Comparison of ENCODE assay signal across 1 cellular context in genomic region chr13:109256866-109257760, GRCh38.
A peak's percentile ranks its signal among the peaks of the same experiment; 100 is the strongest.
TF ChIP-seq lines count a peak whose summit lies in the region.

No MANE protein-coding gene starts in this region.

TF ChIP-seq in A549, 52 proteins besides CTCF, POLR2A, EP300 and RAD21 (continued from another document):
- TF ChIP-seq SMC3 (IDR thresholded peaks at IDR 0.05) (peak; percentile 36; the same call in 1 of the 3 replicates), EHMT2 (IDR thresholded peaks at IDR 0.05; ENCODE audit: low read depth) (no peak), ZSCAN20 (CRISPR knock-in tag; IDR thresholded peaks at IDR 0.05) (no peak), ELK1 (IDR thresholded peaks at IDR 0.05; ENCODE audit: low read depth, low read length) (no peak), BCL3 (IDR thresholded peaks at IDR 0.05) (peak; percentile 90; the same call in 1 of the 3 replicates), GATA3 (IDR thresholded peaks at IDR 0.05; ENCODE audit: borderline replicate concordance) (peak; percentile 94), RCOR1 (IDR thresholded peaks at IDR 0.05; ENCODE audit: low read depth, low read length) (no peak), MAFK (IDR thresholded peaks at IDR 0.05; ENCODE audit: partially characterized antibody) (no peak), NPAS2 (CRISPR knock-in tag; IDR thresholded peaks at IDR 0.05; ENCODE audit: borderline replicate concordance) (peak; percentile 52; the same call in 1 of the 2 replicates), MAX (IDR thresholded peaks at IDR 0.05) (peak; percentile 81; the same call in 1 of the 2 replicates), HEYL (CRISPR knock-in tag; IDR thresholded peaks at IDR 0.05) (no peak), RFX5 (IDR thresholded peaks at IDR 0.05) (no peak), RARB (CRISPR knock-in tag; IDR thresholded peaks at IDR 0.05) (no peak), JUN (IDR thresholded peaks at IDR 0.05) (peak; percentile 89 to 94; a peak in 4 of 5 replicates), BHLHE40 (IDR thresholded peaks at IDR 0.05; ENCODE audit: low read depth, low read length) (peak; percentile 55; the same call in 1 of the 2 replicates), HOXB5 (CRISPR knock-in tag; IDR thresholded peaks at IDR 0.05) (peak; percentile 58; the same call in 1 of the 2 replicates), ZFP36 (IDR thresholded peaks at IDR 0.05; ENCODE audit: borderline replicate concordance, partially characterized antibody) (no peak), ATOH8 (CRISPR knock-in tag; IDR thresholded peaks at IDR 0.05; ENCODE audit: low read depth) (no peak), FOSL2 (IDR thresholded peaks at IDR 0.05) (peak; percentile 71), FOSL2 (CRISPR knock-in tag; IDR thresholded peaks at IDR 0.05) (peak; percentile 92), HES2 (IDR thresholded peaks at IDR 0.05) (peak; percentile 84), USF2 (IDR thresholded peaks at IDR 0.05) (peak; percentile 80), HOXB13 (CRISPR knock-in tag; IDR thresholded peaks at IDR 0.05; ENCODE audit: low read depth) (no peak), KDM5A (IDR thresholded peaks at IDR 0.05) (no peak), PBX3 (IDR thresholded peaks at IDR 0.05) (0 out of 2 replicates have a peak, but pooled peaks have one; percentile 39), HMGXB4 (CRISPR knock-in tag; IDR thresholded peaks at IDR 0.05; ENCODE audit: borderline replicate concordance) (no peak), CBX2 (IDR thresholded peaks at IDR 0.05; ENCODE audit: borderline replicate concordance, low read depth) (no peak), EHF (CRISPR knock-in tag; IDR thresholded peaks at IDR 0.05) (0 out of 2 replicates have a peak, but pooled peaks have one; percentile 21), REST (IDR thresholded peaks at IDR 0.05) (no peak), KDM1A (IDR thresholded peaks at IDR 0.05; ENCODE audit: low read depth) (no peak), CHD4 (IDR thresholded peaks at IDR 0.05; ENCODE audit: borderline replicate concordance) (no peak), HOXA7 (CRISPR knock-in tag; IDR thresholded peaks at IDR 0.05) (no peak), CEBPB (IDR thresholded peaks at IDR 0.05) (peak; percentile 97 to 99), SREBF2 (IDR thresholded peaks at IDR 0.05) (no peak), ZNF302 (CRISPR knock-in tag; IDR thresholded peaks at IDR 0.05) (no peak), JUNB (IDR thresholded peaks at IDR 0.05) (peak; percentile 86), TP53 (CRISPR knock-in tag; IDR thresholded peaks at IDR 0.05) (no peak)
